ENCODE assay signal across 2 cellular contexts in the genomic region with DNA sequence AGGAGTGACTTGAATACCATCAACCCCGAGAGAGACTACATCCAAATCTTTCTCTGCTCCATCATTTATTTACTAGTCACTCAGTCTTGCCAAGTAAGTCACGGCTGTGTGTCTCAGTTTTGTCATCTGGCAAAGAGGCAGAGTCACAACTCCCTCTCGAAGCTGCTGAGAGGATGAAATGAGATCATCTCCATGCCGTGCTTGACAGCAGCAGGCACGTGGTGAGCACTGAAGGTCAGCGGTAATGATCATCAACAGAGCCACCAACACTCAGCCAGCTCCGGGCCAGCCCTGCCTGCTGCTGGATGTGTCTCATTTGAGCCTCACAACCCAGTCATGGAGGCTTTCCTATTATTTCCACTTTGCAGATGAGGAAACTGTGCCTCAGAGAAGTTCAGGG.
TF ChIP-seq lines count a peak whose summit lies in the region.

No MANE protein-coding gene starts in this region.

TF ChIP-seq in HEK293, 187 proteins besides CTCF, POLR2A, EP300 and RAD21:
- peak; percentile 60; the same call in 1 of the 2 replicates for TF ChIP-seq ZNF660 (tag by site-specific recombination; IDR thresholded peaks at IDR 0.05)
- peak; percentile 58; the same call in 1 of the 2 replicates for TF ChIP-seq SP7 (tag by site-specific recombination; IDR thresholded peaks at IDR 0.05)
- TF ChIP-seq, protein P1, sequence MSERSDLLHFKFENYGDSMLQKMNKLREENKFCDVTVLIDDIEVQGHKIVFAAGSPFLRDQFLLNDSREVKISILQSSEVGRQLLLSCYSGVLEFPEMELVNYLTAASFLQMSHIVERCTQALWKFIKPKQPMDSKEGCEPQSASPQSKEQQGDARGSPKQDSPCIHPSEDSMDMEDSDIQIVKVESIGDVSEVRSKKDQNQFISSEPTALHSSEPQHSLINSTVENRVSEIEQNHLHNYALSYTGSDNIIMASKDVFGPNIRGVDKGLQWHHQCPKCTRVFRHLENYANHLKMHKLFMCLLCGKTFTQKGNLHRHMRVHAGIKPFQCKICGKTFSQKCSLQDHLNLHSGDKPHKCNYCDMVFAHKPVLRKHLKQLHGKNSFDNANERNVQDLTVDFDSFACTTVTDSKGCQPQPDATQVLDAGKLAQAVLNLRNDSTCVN (tag by site-specific recombination; optimal IDR thresholded peaks at IDR 0.05): no peak

TF ChIP-seq in HepG2, 621 proteins besides CTCF, POLR2A, EP300 and RAD21:
- TF ChIP-seq FOXJ3 (CRISPR knock-in tag; IDR thresholded peaks at IDR 0.05; ENCODE audit: borderline replicate concordance): no peak
- TF ChIP-seq, protein P1 (CRISPR knock-in tag; IDR thresholded peaks at IDR 0.05; ENCODE audit: borderline replicate concordance): no peak
- TF ChIP-seq RBM22 (optimal IDR thresholded peaks at IDR 0.05; ENCODE audit: low read length): peak; percentile 87
- peak; percentile 24; the same call in 1 of the 2 replicates for TF ChIP-seq POLR2G (IDR thresholded peaks at IDR 0.05; ENCODE audit: low read depth, low read length)
